10 cellular contexts compared by ENCODE assay signal in the genomic region with DNA sequence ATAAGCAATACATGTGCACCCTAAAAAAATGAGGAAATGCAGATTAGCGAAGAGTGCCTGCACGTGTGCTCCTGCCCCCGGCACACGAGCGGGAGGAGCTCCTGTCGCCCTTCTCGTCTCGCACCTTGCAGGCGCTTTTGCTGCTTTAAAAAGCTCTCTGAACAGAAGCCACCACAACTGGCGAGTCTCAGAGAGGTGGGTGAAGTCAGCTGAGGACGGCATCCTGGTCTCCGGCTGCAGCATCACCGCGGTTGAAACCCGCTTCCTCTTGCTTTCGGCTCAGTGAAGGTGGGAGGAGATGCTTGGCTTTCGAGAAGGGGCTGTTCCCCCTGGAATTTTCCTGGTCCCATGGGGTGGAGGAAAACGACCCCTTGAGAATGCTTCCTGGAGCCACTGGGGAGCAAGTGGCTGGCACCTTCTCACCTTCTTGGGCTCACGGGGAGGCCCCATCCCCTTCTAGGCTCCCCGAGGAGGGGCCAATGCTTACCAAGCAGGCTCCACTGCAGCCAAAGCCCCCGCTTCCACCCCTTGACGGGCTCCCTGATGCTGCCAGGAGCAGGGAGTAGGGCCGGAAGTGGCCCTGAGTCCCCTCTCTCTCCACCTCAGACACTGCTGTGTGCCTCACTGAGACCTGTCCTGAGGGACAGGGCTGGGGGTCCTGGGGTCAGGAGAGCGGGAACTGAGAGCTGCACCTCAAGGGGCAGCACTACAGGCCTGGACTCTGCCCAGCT. TPM values are rescaled to one million over a fixed set of nuclear protein-coding genes. Genes with fewer than 3 reads are reported as not detected.
A peak's percentile ranks its signal among the peaks of the same experiment; 100 is the strongest.
DNase-seq lines count a peak whose midpoint lies in the region; ATAC-seq and TF ChIP-seq lines count a peak whose summit lies in the region.
"Had no signal": no experiment of that assay in that cellular context is flagged by ENCODE, and none has a peak within 500 bp of the region (broad histone marks: within the 10 kb centered on the region; RNA-seq: fewer than 3 reads in every experiment).

No MANE protein-coding gene starts in this region.

- ATAC-seq in stimulated activated naive CD8-positive, alpha-beta T cell treated with anti-CD3 and anti-CD28 coated beads, Interleukin-15, amount 100 ng/mL, for 72 hours: peak; percentile 87
- ATAC-seq in GM19023 (IDR thresholded peaks at IDR 0.05; ENCODE audit: unreplicated experiment): no peak
- ATAC-seq: gastrocnemius medialis had no signal

- H3K9me3 ChIP-seq in Caco-2: no peaks in the 10 kb centered on the region
- H3K9me3 ChIP-seq: gastrocnemius medialis, HAP-1 had no signal

- no peaks in the 10 kb centered on the region for H3K36me3 Mint-ChIP-seq in activated T-cell treated with anti-CD3 and anti-CD28 coated beads, Interleukin-2, amount 50 U/mL, for 24 hours (ENCODE audit: low read depth)
- H3K36me3 Mint-ChIP-seq in Caco-2 (ENCODE audit: insufficient read depth, unreplicated experiment): no peaks in the 10 kb centered on the region

- peak; percentile 78 for DNase-seq in NB4 (ENCODE audit: low read depth)
- peak; percentile 67 for DNase-seq in activated T-cell treated with anti-CD3 and anti-CD28 coated beads, Interleukin-2, amount 50 U/mL, for 24 hours
- DNase-seq in mucosa of gallbladder (ENCODE audit: low spot score): peak; percentile 31
- peak; percentile 46 to 58 for DNase-seq in stimulated activated naive CD8-positive, alpha-beta T cell treated with anti-CD3 and anti-CD28 coated beads, Interleukin-15, amount 100 ng/mL, for 72 hours
- no peak for DNase-seq in Caco-2
- DNase-seq in epidermal melanocyte (ENCODE audit: insufficient read length, low spot score): no peak
- no peak for DNase-seq in GOT3 (lab: John Stamatoyannopoulos, UW)

- no TSS peak for BruUV-seq in Caco-2 (replicated peaks; lab: Mats Ljungman, UMichigan)

- no peaks in the 10 kb centered on the region for H3K27me3 Mint-ChIP-seq in activated T-cell treated with anti-CD3 and anti-CD28 coated beads, Interleukin-2, amount 50 U/mL, for 24 hours
- no peaks in the 10 kb centered on the region for H3K27me3 Mint-ChIP-seq in stimulated activated naive CD8-positive, alpha-beta T cell treated with anti-CD3 and anti-CD28 coated beads, Interleukin-15, amount 100 ng/mL, for 72 hours
- H3K27me3 Mint-ChIP-seq in Caco-2 (ENCODE audit: insufficient read depth, unreplicated experiment): no peaks in the 10 kb centered on the region

- H3K27me3 ChIP-seq in Caco-2 (replicated peaks; ENCODE audit: control insufficient read depth, insufficient read depth, low read length): no peaks in the 10 kb centered on the region
- H3K27me3 ChIP-seq: gastrocnemius medialis had no signal

- H3K9me3 Mint-ChIP-seq in activated T-cell treated with anti-CD3 and anti-CD28 coated beads, Interleukin-2, amount 50 U/mL, for 24 hours: no peaks in the 10 kb centered on the region
- H3K9me3 Mint-ChIP-seq in stimulated activated naive CD8-positive, alpha-beta T cell treated with anti-CD3 and anti-CD28 coated beads, Interleukin-15, amount 100 ng/mL, for 72 hours: no peaks in the 10 kb centered on the region
- no peaks in the 10 kb centered on the region for H3K9me3 Mint-ChIP-seq in Caco-2 (ENCODE audit: unreplicated experiment)

- H3K4me3 ChIP-seq in NB4 (ENCODE audit: low read depth, low read length): no peak overlapping the region
- H3K4me3 ChIP-seq in Caco-2 (ENCODE audit: low read depth, low read length): no peak overlapping the region
- H3K4me3 ChIP-seq: gastrocnemius medialis, HAP-1 had no signal

- intact Hi-C loops in Caco-2 (cut with micrococcal nuclease; ENCODE audit: unreplicated experiment): no loop called here

- H3K4me1 Mint-ChIP-seq in activated T-cell treated with anti-CD3 and anti-CD28 coated beads, Interleukin-2, amount 50 U/mL, for 24 hours (ENCODE audit: low read depth): peaks cover 50% of the 10 kb centered on the region
- peaks cover 53% of the 10 kb centered on the region for H3K4me1 Mint-ChIP-seq in stimulated activated naive CD8-positive, alpha-beta T cell treated with anti-CD3 and anti-CD28 coated beads, Interleukin-15, amount 100 ng/mL, for 72 hours
- H3K4me1 Mint-ChIP-seq in Caco-2 (ENCODE audit: low read depth, unreplicated experiment): no peaks in the 10 kb centered on the region

- peak overlapping the region; percentile 57 for H3K4me3 Mint-ChIP-seq in activated T-cell treated with anti-CD3 and anti-CD28 coated beads, Interleukin-2, amount 50 U/mL, for 24 hours
- peak overlapping the region; percentile 75 to 86 for H3K4me3 Mint-ChIP-seq in stimulated activated naive CD8-positive, alpha-beta T cell treated with anti-CD3 and anti-CD28 coated beads, Interleukin-15, amount 100 ng/mL, for 72 hours
- H3K4me3 Mint-ChIP-seq in Caco-2 (ENCODE audit: unreplicated experiment): no peak overlapping the region

- no peaks in the 10 kb centered on the region for H3K4me1 ChIP-seq in Caco-2
- H3K4me1 ChIP-seq: gastrocnemius medialis, HAP-1 had no signal

- TF ChIP-seq POLR2A in NB4 (IDR thresholded peaks at IDR 0.05; ENCODE audit: extremely low read depth, insufficient read length): no peak

- POLR2A ChIA-PET in Caco-2 (lab: Charles Lee): interaction anchor here (0.5 kb wide), 1 partner anchor 1073 kb away, joined by 3 read pairs; no protein-coding TSS in a partner anchor

- TF ChIP-seq CTCF in NB4 (IDR thresholded peaks at IDR 0.05; ENCODE audit: low read depth, low read length) (no peak), Caco-2 (IDR thresholded peaks at IDR 0.05; ENCODE audit: insufficient read depth in 1 of 2, low read depth in 1 of 2, low read length in 1 of 2, severe bottlenecking in 1 of 2, unreplicated experiment in 1 of 2) (no peak)

- CTCF ChIA-PET in Caco-2 (lab: Charles Lee): no interaction called here

- peak overlapping the region; percentile 77 for H3K27ac Mint-ChIP-seq in activated T-cell treated with anti-CD3 and anti-CD28 coated beads, Interleukin-2, amount 50 U/mL, for 24 hours
- H3K27ac Mint-ChIP-seq in stimulated activated naive CD8-positive, alpha-beta T cell treated with anti-CD3 and anti-CD28 coated beads, Interleukin-15, amount 100 ng/mL, for 72 hours: peak overlapping the region in 1 of 2 donors; percentile 95
- no peak overlapping the region for H3K27ac Mint-ChIP-seq in Caco-2 (ENCODE audit: unreplicated experiment)

- H3K36me3 ChIP-seq in Caco-2 (ENCODE audit: control insufficient read depth, insufficient read depth, low read length): no peaks in the 10 kb centered on the region
- H3K36me3 ChIP-seq: gastrocnemius medialis, HAP-1 had no signal

RNA-seq across cellular contexts. Expression of gene MXD4, which starts 29.2 kb away (rescaled TPM):
- total RNA-seq in mucosa of gallbladder: 98.4 TPM
- 22.1 and 22.3 TPM in 2 replicates for total RNA-seq in Caco-2 (2022)

RNA-seq across cellular contexts. Expression of gene HAUS3, which starts 49.2 kb away (rescaled TPM):
- total RNA-seq in mucosa of gallbladder (12.0 TPM), Caco-2 (2022) (17.7 and 17.9 TPM in 2 replicates)

RNA-seq across cellular contexts. Expression of gene POLN, which starts 49.2 kb away (rescaled TPM):
- 7.7 TPM for total RNA-seq in mucosa of gallbladder
- 1.2 and 1.6 TPM in 2 replicates for total RNA-seq in Caco-2 (2022)

Comparison
In these comparisons a context has a peak if more than half of its experiments do, and no peak if none do; other contexts are left out.
1. DNase-seq: peak in NB4 (single experiment), activated T-cell treated with anti-CD3 and anti-CD28 coated beads, Interleukin-2, amount 50 U/mL, for 24 hours (single experiment), mucosa of gallbladder (single experiment) and stimulated activated naive CD8-positive, alpha-beta T cell treated with anti-CD3 and anti-CD28 coated beads, Interleukin-15, amount 100 ng/mL, for 72 hours (2 of 2); none in Caco-2 (0 of 2), epidermal melanocyte (single experiment) and GOT3 (single experiment).